Comparison of ENCODE assay signal across 8 cellular contexts in genomic region chr6:27825848-27826611, GRCh38.
A peak's percentile ranks its signal among the peaks of the same experiment; 100 is the strongest.
DNase-seq lines count a peak whose midpoint lies in the region; ATAC-seq, FAIRE-seq and TF ChIP-seq lines count a peak whose summit lies in the region.
"Not testable (repeated sequence)": the region's sequence is repeated elsewhere in the genome, so short reads cannot be mapped to it uniquely, and the experiment has no call there.

No MANE protein-coding gene starts in this region.

- TF ChIP-seq POLR2A in A549 (IDR thresholded peaks at IDR 0.05; ENCODE audit: low read length); GM12878 (IDR thresholded peaks at IDR 0.05; ENCODE audit: low read depth, low read length): not testable (repeated sequence)

- not testable (repeated sequence) for ATAC-seq in A549; activated CD8-positive, alpha-beta memory T cell treated with anti-CD3 and anti-CD28 coated beads, Interleukin-2, amount 10 ng/mL, durations not matched to agents 7 days and 5 days; GM12878

- RAD21 ChIA-PET in GM12878 (lab: Charles Lee; ENCODE audit: unreplicated experiment), result interaction anchor here (1.4 kb wide), 1 partner anchor 9 kb away, joined by 5 read pairs; no protein-coding TSS in a partner anchor

- CTCF ChIA-PET in A549 (lab: Yijun Ruan, JAX) (interaction anchor here (1.4 to 1.5 kb wide), 2 partner anchors 64 to 69 kb away, joined by 4 read pairs; a partner anchor contains a TSS), GM12878 (lab: Yijun Ruan, JAX) (interaction anchor here (1.0 to 8.0 kb wide), 3 partner anchors 11 to 530 kb away, joined by 4 to 168 read pairs (median 31); a partner anchor contains a TSS)
- CTCF ChIA-PET in activated CD8-positive, alpha-beta memory T cell treated with anti-CD3 and anti-CD28 coated beads, Interleukin-2, amount 10 ng/mL, durations not matched to agents 7 days and 5 days (lab: Charles Lee), result interaction anchor here (8.2 kb wide), 1 partner anchor 69 kb away, joined by 86 read pairs; a partner anchor contains a TSS

- not testable (repeated sequence) for H3K4me1 ChIP-seq in A549; ES-I3 (ENCODE audit: insufficient read depth, low read length); GM12878 (ENCODE audit: control insufficient read depth, insufficient read depth, low read length)
- peaks cover 18% of the 10 kb centered on the region for H3K4me1 ChIP-seq in SJSA1 (replicated peaks)

- not testable (repeated sequence) for TF ChIP-seq RAD21 in A549 (conservative IDR thresholded peaks at IDR 0.05 in 1 of 2, IDR thresholded peaks at IDR 0.05 in 1 of 2); GM12878 (IDR thresholded peaks at IDR 0.05; ENCODE audit: insufficient read depth, low read depth, low read length)

- H3K4me3 Mint-ChIP-seq in activated CD8-positive, alpha-beta memory T cell treated with anti-CD3 and anti-CD28 coated beads, Interleukin-2, amount 10 ng/mL, durations not matched to agents 7 days and 5 days, result peak overlapping the region; percentile 58
- H3K4me3 Mint-ChIP-seq in immature natural killer cell, result peak overlapping the region; percentile 16 to 54 (median 33)
- H3K4me3 Mint-ChIP-seq in progenitor cell of endocrine pancreas (ENCODE audit: low read depth), result peak overlapping the region; percentile 74

- 52% methylated on average over 15 of the region's 15 CpGs for WGBS in A549 (ENCODE audit: missing lambda C conversion rate)
- 90% methylated on average over 15 of the region's 15 CpGs for WGBS in GM12878 (ENCODE audit: insufficient coverage, insufficient replicate concordance, low lambda C conversion rate, missing lambda C conversion rate)

- H3K4me1 Mint-ChIP-seq in activated CD8-positive, alpha-beta memory T cell treated with anti-CD3 and anti-CD28 coated beads, Interleukin-2, amount 10 ng/mL, durations not matched to agents 7 days and 5 days, result peaks cover 43% of the 10 kb centered on the region
- H3K4me1 Mint-ChIP-seq in immature natural killer cell (peaks cover 45 to 53% of the 10 kb centered on the region in 2 donors), progenitor cell of endocrine pancreas (ENCODE audit: low read depth) (peaks cover 32% of the 10 kb centered on the region)

- 0 out of 3 replicates have a peak overlapping the region, but pooled peaks have one; percentile 45 for H3K4me3 ChIP-seq in A549
- peak overlapping the region; percentile 87 for H3K4me3 ChIP-seq in MG63
- H3K4me3 ChIP-seq in SJSA1, GM12878: not testable (repeated sequence)

- FAIRE-seq in A549 (lab: Jason Lieb, UNC); GM12878 (lab: Jason Lieb, UNC): not testable (repeated sequence)

- peak overlapping the region; percentile 64 for H3K4me2 ChIP-seq in A549
- not testable (repeated sequence) for H3K4me2 ChIP-seq in GM12878 (ENCODE audit: control insufficient read depth, insufficient read depth)

- H4K20me1 ChIP-seq in GM12878 (ENCODE audit: control insufficient read depth, insufficient read depth), result not testable (repeated sequence)

- H3K27me3 Mint-ChIP-seq in activated CD8-positive, alpha-beta memory T cell treated with anti-CD3 and anti-CD28 coated beads, Interleukin-2, amount 10 ng/mL, durations not matched to agents 7 days and 5 days; progenitor cell of endocrine pancreas: not testable (repeated sequence)
- peaks cover 9 to 32% (median 24%) of the 10 kb centered on the region in 3 donors for H3K27me3 Mint-ChIP-seq in immature natural killer cell (ENCODE audit: low read depth in 3 of 3)

- H3K27me3 ChIP-seq in MG63; SJSA1 (replicated peaks); GM12878 (replicated peaks in 1 of 2; ENCODE audit: control insufficient read depth in 2 of 2, insufficient read depth in 2 of 2, low read length in 1 of 2): not testable (repeated sequence)

- SMC1A ChIA-PET in GM12878 (lab: Charles Lee; ENCODE audit: uncharacterized antibody, unreplicated experiment), result interaction anchor here (9.2 kb wide), 1 partner anchor 69 kb away, joined by 160 read pairs; a partner anchor contains a TSS

- H2AFZ ChIP-seq in GM12878 (ENCODE audit: control insufficient read depth, low read depth, low read length), result not testable (repeated sequence)

- intact Hi-C loops in GM12878 (cut with micrococcal nuclease; ENCODE audit: unreplicated experiment), result not testable (repeated sequence)

- H3K27ac Mint-ChIP-seq in activated CD8-positive, alpha-beta memory T cell treated with anti-CD3 and anti-CD28 coated beads, Interleukin-2, amount 10 ng/mL, durations not matched to agents 7 days and 5 days, result peak overlapping the region; percentile 85
- peak overlapping the region in 5 of 6 donors; percentile 58 to 100 (median 68) for H3K27ac Mint-ChIP-seq in immature natural killer cell
- H3K27ac Mint-ChIP-seq in progenitor cell of endocrine pancreas, result peak overlapping the region; percentile 99

- peak overlapping the region; percentile 66 to 85; a peak in 4 of 6 replicates for H3K27ac ChIP-seq in A549
- H3K27ac ChIP-seq in SJSA1, result peak overlapping the region; percentile 97; the same call in 1 of the 2 replicates
- peak overlapping the region; percentile 96; the same call in 1 of the 2 replicates for H3K27ac ChIP-seq in GM12878 (ENCODE audit: control insufficient read depth, insufficient read depth)

- TF ChIP-seq CTCF in A549 (IDR thresholded peaks at IDR 0.05); GM12878 (IDR thresholded peaks at IDR 0.05 in 2 of 3, conservative IDR thresholded peaks at IDR 0.05 in 1 of 3; ENCODE audit: control insufficient read depth in 2 of 3, extremely low read depth in 1 of 3, insufficient read depth in 1 of 3, low read depth in 3 of 3, low read length in 3 of 3); progenitor cell of endocrine pancreas (IDR thresholded peaks at IDR 0.05; ENCODE audit: unreplicated experiment): not testable (repeated sequence)

- H3K79me2 ChIP-seq in GM12878 (ENCODE audit: control insufficient read depth, insufficient read depth, low read length), result not testable (repeated sequence)

- H3K9me3 Mint-ChIP-seq in activated CD8-positive, alpha-beta memory T cell treated with anti-CD3 and anti-CD28 coated beads, Interleukin-2, amount 10 ng/mL, durations not matched to agents 7 days and 5 days (ENCODE audit: low read depth); immature natural killer cell; progenitor cell of endocrine pancreas (ENCODE audit: low read depth): not testable (repeated sequence)

- not testable (repeated sequence) for DNase-seq in A549 (ENCODE audit: low read depth in 1 of 2, low spot score in 1 of 2); SJSA1 (ENCODE audit: low read depth in 1 of 2, low spot score in 2 of 2); activated CD8-positive, alpha-beta memory T cell treated with anti-CD3 and anti-CD28 coated beads, Interleukin-2, amount 10 ng/mL, durations not matched to agents 7 days and 5 days; GM12878 (ENCODE audit: low read depth, low spot score); immature natural killer cell; progenitor cell of endocrine pancreas (ENCODE audit: low spot score, unreplicated experiment)
- DNase-seq in MG63, result peak; percentile 48

- POLR2A ChIA-PET in A549 (lab: Yijun Ruan, JAX), result not testable (repeated sequence)
- POLR2A ChIA-PET in GM12878 (lab: Charles Lee), result interaction anchor here (1.5 to 7.8 kb wide), 2 partner anchors 8 to 69 kb away, joined by 6 to 125 read pairs; a partner anchor contains a TSS

- not testable (repeated sequence) for BruUV-seq in GM12878 (replicated peaks; lab: Mats Ljungman, UMichigan)

- H3K9me3 ChIP-seq in A549; ES-I3 (ENCODE audit: control insufficient read depth, insufficient read depth, low read length); MG63; SJSA1 (replicated peaks); GM12878 (replicated peaks; ENCODE audit: control insufficient read depth, insufficient read depth, low read length): not testable (repeated sequence)

- peak overlapping the region; percentile 33; the same call in 1 of the 2 replicates for H3K9ac ChIP-seq in ES-I3 (ENCODE audit: low read depth, low read length)
- H3K9ac ChIP-seq in GM12878 (ENCODE audit: control insufficient read depth, insufficient read depth, low read length), result not testable (repeated sequence)

- peaks cover 18% of the 10 kb centered on the region for H3K36me3 Mint-ChIP-seq in activated CD8-positive, alpha-beta memory T cell treated with anti-CD3 and anti-CD28 coated beads, Interleukin-2, amount 10 ng/mL, durations not matched to agents 7 days and 5 days
- H3K36me3 Mint-ChIP-seq in immature natural killer cell; progenitor cell of endocrine pancreas (ENCODE audit: insufficient read depth): not testable (repeated sequence)

- not testable (repeated sequence) for H3K36me3 ChIP-seq in ES-I3 (ENCODE audit: insufficient read depth, low read length); SJSA1; GM12878 (ENCODE audit: control insufficient read depth in 2 of 2, insufficient read depth in 2 of 2, low read length in 1 of 2)
- H3K36me3 ChIP-seq in MG63, result peaks cover 13% of the 10 kb centered on the region

- in situ Hi-C loops in GM12878 (cut with MboI), result not testable (repeated sequence)

- TF ChIP-seq EP300 in A549 (IDR thresholded peaks at IDR 0.05); GM12878 (IDR thresholded peaks at IDR 0.05; ENCODE audit: borderline replicate concordance in 1 of 2, control insufficient read depth in 1 of 2, low read depth in 2 of 2, low read length in 2 of 2): not testable (repeated sequence)

TF ChIP-seq in GM12878, 131 proteins besides CTCF, POLR2A, EP300 and RAD21:
- peak; percentile 59 for TF ChIP-seq MLLT1 (IDR thresholded peaks at IDR 0.05)
